Comparison of ENCODE assay signal across 14 cellular contexts in the genomic region with DNA sequence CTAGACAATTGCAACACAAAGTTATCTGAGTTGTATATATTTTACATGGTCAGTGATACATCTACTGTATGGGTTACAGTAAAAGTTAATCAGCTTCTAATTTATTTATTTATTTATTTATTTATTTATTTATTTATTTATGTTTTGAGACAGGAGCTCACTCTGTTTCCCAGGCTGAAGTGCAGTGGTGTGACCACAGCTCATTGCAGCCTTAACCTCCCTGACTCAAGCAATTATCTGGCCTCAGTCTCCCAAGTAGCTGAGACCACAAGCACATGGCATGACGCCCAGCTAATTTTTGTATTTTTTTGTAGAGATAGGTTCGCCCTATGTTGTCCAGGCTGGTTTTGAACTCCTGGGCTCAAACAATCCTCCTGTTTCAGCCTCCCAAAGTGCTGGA.
DNase-seq lines count a peak whose midpoint lies in the region; ATAC-seq and TF ChIP-seq lines count a peak whose summit lies in the region.
"Had no signal": no experiment of that assay in that cellular context is flagged by ENCODE, and none has a peak within 500 bp of the region (broad histone marks: within the 10 kb centered on the region; RNA-seq: fewer than 3 reads in every experiment).

No MANE protein-coding gene starts in this region.

- POLR2A ChIA-PET in AG04450 (lab: Yijun Ruan, JAX), result no interaction called here
- POLR2A ChIA-PET in HEK293 (lab: Yijun Ruan, JAX), result interaction anchor here (1.3 kb wide), 1 partner anchor 57 kb away, joined by 3 read pairs; no protein-coding TSS in a partner anchor

- H3K4me1 ChIP-seq in HEK293 (ENCODE audit: control insufficient read depth, insufficient read depth, low read length) (peaks cover 4% of the 10 kb centered on the region), adipocyte (ENCODE audit: control insufficient read depth, insufficient read depth, low read length) (peaks cover 22% of the 10 kb centered on the region), hepatocyte (ENCODE audit: insufficient read depth) (no peaks in the 10 kb centered on the region)
- H3K4me1 ChIP-seq: colonic mucosa, esophagus squamous epithelium had no signal

- no peak overlapping the region for H2AFZ ChIP-seq in hepatocyte

- no peak for DNase-seq in AG04450 (ENCODE audit: low read depth, low spot score)
- peak; percentile 43 for DNase-seq in adipocyte (ENCODE audit: low read depth)
- no peak for DNase-seq in hepatocyte (ENCODE audit: low spot score)
- DNase-seq in caudate nucleus (lab: John Stamatoyannopoulos, UW), result no peak
- no peak for DNase-seq in RPMI8226
- DNase-seq in OCI-M2 (lab: John Stamatoyannopoulos, UW; ENCODE audit: unreplicated experiment), result no peak
- DNase-seq: activated CD4-positive, alpha-beta T cell treated with anti-CD3 and anti-CD28 coated beads for 4 hours; CD4-positive, CD25-positive, alpha-beta regulatory T cell; colonic mucosa; esophagus squamous epithelium; NCI-H2171 treated with DMSO at 0.1 percent for 48 hours had no signal

- CTCF ChIA-PET in AG04450 (lab: Charles Lee) (no interaction called here), HEK293 (lab: Yijun Ruan, JAX) (no interaction called here)

- H3K4me2 ChIP-seq in hepatocyte, result no peak overlapping the region
- H3K4me2 ChIP-seq: GM23338 had no signal

- H3K9me3 ChIP-seq in AG04450 (ENCODE audit: control insufficient read depth, insufficient read depth, low read length) (no peaks in the 10 kb centered on the region), HEK293 (ENCODE audit: control insufficient read depth, insufficient read depth, low read depth, low read length) (no peaks in the 10 kb centered on the region), adipocyte (ENCODE audit: control insufficient read depth, low read length) (no peaks in the 10 kb centered on the region), hepatocyte (ENCODE audit: low read depth) (no peaks in the 10 kb centered on the region)
- H3K9me3 ChIP-seq: colonic mucosa, esophagus squamous epithelium had no signal

- no peak for ATAC-seq in HG02610 (IDR thresholded peaks at IDR 0.05; ENCODE audit: unreplicated experiment)
- ATAC-seq: GM23338 had no signal

- H3K27ac ChIP-seq in AG04450 (ENCODE audit: low read depth, low read length) (peak overlapping the region; percentile 82), HEK293 (ENCODE audit: extremely low read depth, low read depth, low read length) (no peak overlapping the region), hepatocyte (peak overlapping the region; percentile 50), caudate nucleus (ENCODE audit: low read depth, low read length) (no peak overlapping the region)
- H3K27ac ChIP-seq: colonic mucosa, esophagus squamous epithelium had no signal

- H4K20me1 ChIP-seq in hepatocyte (ENCODE audit: insufficient read depth, poor library complexity, severe bottlenecking), result no peaks in the 10 kb centered on the region

- H3K27me3 ChIP-seq in AG04450 (ENCODE audit: control insufficient read depth, insufficient read depth, low read length), result no peaks in the 10 kb centered on the region
- H3K27me3 ChIP-seq in adipocyte (replicated peaks; ENCODE audit: control insufficient read depth, insufficient read depth, low read length), result no peaks in the 10 kb centered on the region
- H3K27me3 ChIP-seq in hepatocyte, result no peaks in the 10 kb centered on the region
- H3K27me3 ChIP-seq: colonic mucosa, esophagus squamous epithelium had no signal

- no peak overlapping the region for H3K4me3 ChIP-seq in AG04450 (ENCODE audit: low read depth, low read length)
- H3K4me3 ChIP-seq in HEK293 (ENCODE audit: low read depth, low read length), result no peak overlapping the region
- no peak overlapping the region for H3K4me3 ChIP-seq in adipocyte (ENCODE audit: low read length)
- no peak overlapping the region for H3K4me3 ChIP-seq in hepatocyte
- H3K4me3 ChIP-seq: colonic mucosa, esophagus squamous epithelium, GM23338 had no signal

- TF ChIP-seq CTCF in AG04450 (IDR thresholded peaks at IDR 0.05; ENCODE audit: low read depth, low read length), result no peak
- no peak for TF ChIP-seq CTCF in HEK293 (tag by site-specific recombination; IDR thresholded peaks at IDR 0.05)
- TF ChIP-seq CTCF in hepatocyte (IDR thresholded peaks at IDR 0.05; ENCODE audit: poor library complexity), result no peak

- H3K79me2 ChIP-seq in hepatocyte, result peaks cover 11% of the 10 kb centered on the region

- no peaks in the 10 kb centered on the region for H3K9me2 ChIP-seq in hepatocyte (replicated peaks; ENCODE audit: insufficient read depth)

- WGBS in hepatocyte (ENCODE audit: low lambda C conversion rate, missing lambda C conversion rate), result 98% methylated on average over 2 of the region's 2 CpGs

- H3K9ac ChIP-seq in adipocyte (ENCODE audit: low read length), result peak overlapping the region; percentile 35

- H3K36me3 ChIP-seq in HEK293 (ENCODE audit: control insufficient read depth in 2 of 2, insufficient read depth in 1 of 2, low read length in 2 of 2), result peaks cover 0 to 8% of the 10 kb centered on the region in 2 experiments; a peak in 1 of 3 replicates
- no peaks in the 10 kb centered on the region for H3K36me3 ChIP-seq in adipocyte (ENCODE audit: control insufficient read depth, insufficient read depth, low read length, severe bottlenecking)
- no peaks in the 10 kb centered on the region for H3K36me3 ChIP-seq in hepatocyte (replicated peaks; ENCODE audit: insufficient read depth, low read depth)
- H3K36me3 ChIP-seq: colonic mucosa, esophagus squamous epithelium had no signal

TF ChIP-seq in HEK293, 187 proteins besides CTCF, POLR2A, EP300 and RAD21 (continues in another document):
- TF ChIP-seq, protein P1, sequence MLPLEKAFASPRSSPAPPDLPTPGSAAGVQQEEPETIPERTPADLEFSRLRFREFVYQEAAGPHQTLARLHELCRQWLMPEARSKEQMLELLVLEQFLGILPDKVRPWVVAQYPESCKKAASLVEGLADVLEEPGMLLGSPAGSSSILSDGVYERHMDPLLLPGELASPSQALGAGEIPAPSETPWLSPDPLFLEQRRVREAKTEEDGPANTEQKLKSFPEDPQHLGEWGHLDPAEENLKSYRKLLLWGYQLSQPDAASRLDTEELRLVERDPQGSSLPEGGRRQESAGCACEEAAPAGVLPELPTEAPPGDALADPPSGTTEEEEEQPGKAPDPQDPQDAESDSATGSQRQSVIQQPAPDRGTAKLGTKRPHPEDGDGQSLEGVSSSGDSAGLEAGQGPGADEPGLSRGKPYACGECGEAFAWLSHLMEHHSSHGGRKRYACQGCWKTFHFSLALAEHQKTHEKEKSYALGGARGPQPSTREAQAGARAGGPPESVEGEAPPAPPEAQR (tag by site-specific recombination; IDR thresholded peaks at IDR 0.05), result no peak
- no peak for TF ChIP-seq SCRT1 (tag by site-specific recombination; IDR thresholded peaks at IDR 0.05; ENCODE audit: borderline replicate concordance)
- TF ChIP-seq ZFP69B (tag by site-specific recombination; IDR thresholded peaks at IDR 0.05), result no peak
- TF ChIP-seq ZNF274 (IDR thresholded peaks at IDR 0.05; ENCODE audit: low read length), result no peak
- no peak for TF ChIP-seq ZNF274 (tag by site-specific recombination; IDR thresholded peaks at IDR 0.05; ENCODE audit: borderline replicate concordance)
- no peak for TF ChIP-seq SCRT2 (tag by site-specific recombination; IDR thresholded peaks at IDR 0.05)
- no peak for TF ChIP-seq ZNF10 (tag by site-specific recombination; IDR thresholded peaks at IDR 0.05)
- TF ChIP-seq, protein P2, sequence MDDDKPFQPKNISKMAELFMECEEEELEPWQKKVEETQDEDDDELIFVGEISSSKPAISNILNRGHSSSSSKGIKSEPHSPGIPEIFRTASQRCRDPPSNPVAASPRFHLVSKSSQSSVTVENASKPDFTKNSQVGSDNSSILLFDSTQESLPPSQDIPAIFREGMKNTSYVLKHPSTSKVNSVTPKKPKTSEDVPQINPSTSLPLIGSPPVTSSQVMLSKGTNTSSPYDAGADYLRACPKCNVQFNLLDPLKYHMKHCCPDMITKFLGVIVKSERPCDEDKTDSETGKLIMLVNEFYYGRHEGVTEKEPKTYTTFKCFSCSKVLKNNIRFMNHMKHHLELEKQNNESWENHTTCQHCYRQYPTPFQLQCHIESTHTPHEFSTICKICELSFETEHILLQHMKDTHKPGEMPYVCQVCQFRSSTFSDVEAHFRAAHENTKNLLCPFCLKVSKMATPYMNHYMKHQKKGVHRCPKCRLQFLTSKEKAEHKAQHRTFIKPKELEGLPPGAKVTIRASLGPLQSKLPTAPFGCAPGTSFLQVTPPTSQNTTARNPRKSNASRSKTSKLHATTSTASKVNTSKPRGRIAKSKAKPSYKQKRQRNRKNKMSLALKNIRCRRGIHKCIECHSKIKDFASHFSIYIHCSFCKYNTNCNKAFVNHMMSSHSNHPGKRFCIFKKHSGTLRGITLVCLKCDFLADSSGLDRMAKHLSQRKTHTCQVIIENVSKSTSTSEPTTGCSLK (tag by site-specific recombination; IDR thresholded peaks at IDR 0.05), result no peak
- TF ChIP-seq ZNF654 (tag by site-specific recombination; IDR thresholded peaks at IDR 0.05; ENCODE audit: low read depth), result no peak; the same call in 1 of the 2 replicates
- peak; percentile 95 for TF ChIP-seq ZNF394 (tag by site-specific recombination; IDR thresholded peaks at IDR 0.05; ENCODE audit: borderline replicate concordance)
- TF ChIP-seq, protein P3, sequence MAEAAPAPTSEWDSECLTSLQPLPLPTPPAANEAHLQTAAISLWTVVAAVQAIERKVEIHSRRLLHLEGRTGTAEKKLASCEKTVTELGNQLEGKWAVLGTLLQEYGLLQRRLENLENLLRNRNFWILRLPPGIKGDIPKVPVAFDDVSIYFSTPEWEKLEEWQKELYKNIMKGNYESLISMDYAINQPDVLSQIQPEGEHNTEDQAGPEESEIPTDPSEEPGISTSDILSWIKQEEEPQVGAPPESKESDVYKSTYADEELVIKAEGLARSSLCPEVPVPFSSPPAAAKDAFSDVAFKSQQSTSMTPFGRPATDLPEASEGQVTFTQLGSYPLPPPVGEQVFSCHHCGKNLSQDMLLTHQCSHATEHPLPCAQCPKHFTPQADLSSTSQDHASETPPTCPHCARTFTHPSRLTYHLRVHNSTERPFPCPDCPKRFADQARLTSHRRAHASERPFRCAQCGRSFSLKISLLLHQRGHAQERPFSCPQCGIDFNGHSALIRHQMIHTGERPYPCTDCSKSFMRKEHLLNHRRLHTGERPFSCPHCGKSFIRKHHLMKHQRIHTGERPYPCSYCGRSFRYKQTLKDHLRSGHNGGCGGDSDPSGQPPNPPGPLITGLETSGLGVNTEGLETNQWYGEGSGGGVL (tag by site-specific recombination; IDR thresholded peaks at IDR 0.05), result no peak
- no peak for TF ChIP-seq ZNF423 (tag by site-specific recombination; IDR thresholded peaks at IDR 0.05)

Comparison
In these comparisons a context has a peak if more than half of its experiments do, and no peak if none do; other contexts are left out.
1. H3K27ac ChIP-seq: peak in AG04450 (single experiment) and hepatocyte (single experiment); none in HEK293 (single experiment) and caudate nucleus (single experiment).